In the genomic region with DNA sequence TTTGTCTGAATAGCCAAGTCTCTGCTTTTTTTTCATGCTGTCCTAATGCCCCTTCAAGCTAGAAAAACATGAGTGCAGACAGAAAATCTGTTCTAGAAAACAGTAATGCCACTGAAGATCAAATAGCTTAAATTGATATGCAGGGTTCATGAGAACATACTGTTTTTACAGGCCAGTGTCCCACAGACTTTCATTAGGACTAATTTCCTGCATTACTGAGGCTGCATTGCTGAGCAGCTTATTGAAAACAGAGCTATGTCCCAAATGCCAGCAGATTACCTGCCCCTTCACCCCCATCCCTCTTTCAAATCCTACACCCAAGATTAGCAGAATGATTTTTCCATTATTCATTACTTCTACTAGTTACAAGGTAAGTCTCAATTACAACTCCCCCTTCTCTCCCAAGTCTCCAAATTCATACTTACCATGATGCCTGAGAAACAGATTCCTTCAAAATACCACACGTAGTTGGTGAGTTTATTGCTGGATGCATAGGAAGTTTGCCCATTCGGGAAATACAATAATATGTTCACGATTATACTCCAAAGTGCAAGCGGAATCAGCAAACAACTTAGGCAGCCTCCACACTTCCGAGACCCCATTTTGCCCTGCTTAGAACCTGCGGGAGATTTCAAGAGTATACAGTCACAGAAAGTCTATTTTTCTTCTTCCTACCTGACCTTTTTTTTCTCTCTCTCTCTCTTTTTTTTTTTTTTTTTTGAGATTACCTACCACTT, we compare ENCODE assay signal across 15 cellular contexts. TPM values are rescaled to one million over a fixed set of nuclear protein-coding genes. Genes with fewer than 3 reads are reported as not detected.
DNase-seq lines count a peak whose midpoint lies in the region; ATAC-seq and TF ChIP-seq lines count a peak whose summit lies in the region.
"Had no signal": no experiment of that assay in that cellular context is flagged by ENCODE, and none has a peak within 500 bp of the region (broad histone marks: within the 10 kb centered on the region; RNA-seq: fewer than 3 reads in every experiment).

No MANE protein-coding gene starts in this region.

- H3K4me3 Mint-ChIP-seq in CD4-positive, alpha-beta memory T cell: no peak overlapping the region
- H3K4me3 Mint-ChIP-seq: CD4-positive, CD25-positive, alpha-beta regulatory T cell; dendritic cell treated with granulocyte-macrophage colony-stimulating factor and Interleukin-4, amounts not matched to agents 40 ng/mL and 50 ng/mL, for 4 days had no signal

- POLR2A ChIA-PET in CD4-positive, alpha-beta memory T cell (lab: Charles Lee; ENCODE audit: partially characterized antibody): no interaction called here

- peak overlapping the region; percentile 37 for H3K27ac ChIP-seq in SJSA1
- peak overlapping the region in 3 of 4 donors; percentile 57 to 62 (median 58) for H3K27ac ChIP-seq in esophagus squamous epithelium
- peak overlapping the region; percentile 34 for H3K27ac ChIP-seq in parathyroid adenoma
- no peak overlapping the region for H3K27ac ChIP-seq in CD4-positive, alpha-beta memory T cell (ENCODE audit: low read depth, low read length)
- H3K27ac ChIP-seq in substantia nigra (ENCODE audit: low read depth, low read length, poor library complexity, severe bottlenecking): no peak overlapping the region

- no peak overlapping the region for H3K27ac Mint-ChIP-seq in CD4-positive, alpha-beta memory T cell
- H3K27ac Mint-ChIP-seq: activated naive CD4-positive, alpha-beta T cell treated with anti-CD3 and anti-CD28 coated beads, Interleukin-2, amount 50 U/mL, for 72 hours; CD4-positive, CD25-positive, alpha-beta regulatory T cell; dendritic cell treated with granulocyte-macrophage colony-stimulating factor and Interleukin-4, amounts not matched to agents 40 ng/mL and 50 ng/mL, for 4 days had no signal

- no peaks in the 10 kb centered on the region for H3K27me3 ChIP-seq in SJSA1 (replicated peaks)
- H3K27me3 ChIP-seq in esophagus squamous epithelium: no peaks in the 10 kb centered on the region
- H3K27me3 ChIP-seq in parathyroid adenoma (ENCODE audit: control insufficient read depth, insufficient read depth, low read length): no peaks in the 10 kb centered on the region
- H3K27me3 ChIP-seq in CD4-positive, alpha-beta memory T cell (ENCODE audit: insufficient read depth, low read length): no peaks in the 10 kb centered on the region

- H3K9ac ChIP-seq in ES-I3 (ENCODE audit: low read depth, low read length) (peak overlapping the region; percentile 14; the same call in 1 of the 2 replicates), parathyroid adenoma (no peak overlapping the region)

- no peak for ATAC-seq in GM19452 (IDR thresholded peaks at IDR 0.05; ENCODE audit: unreplicated experiment)
- ATAC-seq: activated naive CD4-positive, alpha-beta T cell treated with anti-CD3 and anti-CD28 coated beads, Interleukin-2, amount 50 U/mL, for 72 hours; stimulated activated naive CD8-positive, alpha-beta T cell treated with anti-CD3 and anti-CD28 coated beads, Interleukin-15, Interleukin-2, amounts not matched to agents 100 U/mL and 50 U/mL, for 24 hours had no signal

- H3K4me1 Mint-ChIP-seq in CD4-positive, alpha-beta memory T cell: no peaks in the 10 kb centered on the region
- H3K4me1 Mint-ChIP-seq: CD4-positive, CD25-positive, alpha-beta regulatory T cell had no signal

- H3K4me3 ChIP-seq in SJSA1 (no peak overlapping the region), esophagus squamous epithelium (peak overlapping the region in 3 of 4 donors; percentile 9 to 37 (median 12)), parathyroid adenoma (ENCODE audit: low read depth, low read length) (peak overlapping the region; percentile 24)
- no peak overlapping the region for H3K4me3 ChIP-seq in CD4-positive, alpha-beta memory T cell (ENCODE audit: low read length in 2 of 2)

- peaks cover 17% of the 10 kb centered on the region; the same call in 1 of the 2 replicates for H3K4me1 ChIP-seq in ES-I3 (ENCODE audit: insufficient read depth, low read length)
- H3K4me1 ChIP-seq in SJSA1 (replicated peaks): peaks cover 28% of the 10 kb centered on the region
- H3K4me1 ChIP-seq in esophagus squamous epithelium: peaks cover 0 to 3% (median 0%) of the 10 kb centered on the region in 3 donors
- no peaks in the 10 kb centered on the region for H3K4me1 ChIP-seq in parathyroid adenoma
- H3K4me1 ChIP-seq in CD4-positive, alpha-beta memory T cell (ENCODE audit: insufficient read depth, low read length): no peaks in the 10 kb centered on the region

- TF ChIP-seq CTCF in esophagus squamous epithelium (IDR thresholded peaks at IDR 0.05): no peak
- TF ChIP-seq CTCF in parathyroid adenoma (IDR thresholded peaks at IDR 0.05): no peak

- no peaks in the 10 kb centered on the region for H3K9me3 Mint-ChIP-seq in CD4-positive, alpha-beta memory T cell
- H3K9me3 Mint-ChIP-seq: activated naive CD4-positive, alpha-beta T cell treated with anti-CD3 and anti-CD28 coated beads, Interleukin-2, amount 50 U/mL, for 72 hours; dendritic cell treated with granulocyte-macrophage colony-stimulating factor and Interleukin-4, amounts not matched to agents 40 ng/mL and 50 ng/mL, for 4 days had no signal

- H3K36me3 ChIP-seq in ES-I3 (ENCODE audit: insufficient read depth, low read length) (no peaks in the 10 kb centered on the region), SJSA1 (no peaks in the 10 kb centered on the region), esophagus squamous epithelium (no peaks in the 10 kb centered on the region), parathyroid adenoma (ENCODE audit: control insufficient read depth, insufficient read depth, low read length) (no peaks in the 10 kb centered on the region)
- no peaks in the 10 kb centered on the region for H3K36me3 ChIP-seq in CD4-positive, alpha-beta memory T cell (ENCODE audit: insufficient read depth, low read length)

- intact Hi-C loops in esophagus squamous epithelium (cut with DNase I): no loop called here
- intact Hi-C loops in CD4-positive, alpha-beta memory T cell (cut with micrococcal nuclease): no loop called here

- 82 to 88% methylated on average over 6 of the region's 6 CpGs for WGBS in esophagus squamous epithelium, 2 donors

- CTCF ChIA-PET in CD4-positive, alpha-beta memory T cell (lab: Charles Lee; ENCODE audit: partially characterized antibody): interaction anchor here (1.0 to 1.6 kb wide), 3 partner anchors 11 to 213 kb away, joined by 4 to 7 read pairs (median 5); no protein-coding TSS in a partner anchor

- H3K36me3 Mint-ChIP-seq in CD4-positive, alpha-beta memory T cell: no peaks in the 10 kb centered on the region
- H3K36me3 Mint-ChIP-seq: activated naive CD4-positive, alpha-beta T cell treated with anti-CD3 and anti-CD28 coated beads, Interleukin-2, amount 50 U/mL, for 72 hours; CD4-positive, CD25-positive, alpha-beta regulatory T cell had no signal

- H3K9me3 ChIP-seq in ES-I3 (ENCODE audit: control insufficient read depth, insufficient read depth, low read length) (no peaks in the 10 kb centered on the region), SJSA1 (replicated peaks) (no peaks in the 10 kb centered on the region), esophagus squamous epithelium (no peaks in the 10 kb centered on the region), parathyroid adenoma (ENCODE audit: control insufficient read depth, low read length) (no peaks in the 10 kb centered on the region)
- no peaks in the 10 kb centered on the region for H3K9me3 ChIP-seq in CD4-positive, alpha-beta memory T cell (ENCODE audit: control insufficient read depth in 1 of 2, low read length in 2 of 2)

- H3K79me2 ChIP-seq in parathyroid adenoma: no peaks in the 10 kb centered on the region

- H3K4me2 ChIP-seq in parathyroid adenoma (ENCODE audit: low read length): peak overlapping the region; percentile 22

- DNase-seq in SJSA1 (ENCODE audit: low read depth in 1 of 2, low spot score in 2 of 2): no peak
- no peak for DNase-seq in esophagus squamous epithelium (lab: John Stamatoyannopoulos, UW)
- no peak for DNase-seq in CD4-positive, alpha-beta memory T cell
- DNase-seq in substantia nigra (lab: John Stamatoyannopoulos, UW): no peak
- DNase-seq in amygdala (lab: John Stamatoyannopoulos, UW): no peak
- DNase-seq: CD4-positive, CD25-positive, alpha-beta regulatory T cell; NCI-H1436 treated with DMSO at 0.1 percent for 48 hours; NCI-H526; SHP77; stimulated activated naive CD8-positive, alpha-beta T cell treated with anti-CD3 and anti-CD28 coated beads, Interleukin-15, Interleukin-2, amounts not matched to agents 100 U/mL and 50 U/mL, for 24 hours had no signal

- no peak for TF ChIP-seq POLR2A in esophagus squamous epithelium (IDR thresholded peaks at IDR 0.05)

- H3K27me3 Mint-ChIP-seq in CD4-positive, alpha-beta memory T cell: peaks cover 0 to 5% of the 10 kb centered on the region in 2 donors
- H3K27me3 Mint-ChIP-seq: dendritic cell treated with granulocyte-macrophage colony-stimulating factor and Interleukin-4, amounts not matched to agents 40 ng/mL and 50 ng/mL, for 4 days had no signal

- no peak overlapping the region for H2AFZ ChIP-seq in parathyroid adenoma

RNA-seq across cellular contexts. Expression of gene TM4SF18, which starts 0.5 kb away (rescaled TPM):
- 2.4 and 10.4 TPM in 2 replicates for total RNA-seq in SJSA1 (2014; rRNA removed; shearing (Covaris generic))
- 1 to 10 TPM in 3 of 4 donors, under 1 TPM in 1; 0.95 to 5.7 (median 1.6) TPM for total RNA-seq in esophagus squamous epithelium
- not detected for total RNA-seq in CD4-positive, alpha-beta memory T cell
- polyA plus RNA-seq in CD4-positive, alpha-beta memory T cell: not detected
- total RNA-seq: activated naive CD4-positive, alpha-beta T cell treated with anti-CD3 and anti-CD28 coated beads, Interleukin-2, amount 50 U/mL, for 72 hours; CD4-positive, CD25-positive, alpha-beta regulatory T cell had no signal
- polyA plus RNA-seq: CD4-positive, CD25-positive, alpha-beta regulatory T cell had no signal

RNA-seq across cellular contexts. Expression of gene TM4SF1, which starts 44.5 kb away (rescaled TPM):
- 117 and 140 TPM in 2 replicates for total RNA-seq in SJSA1 (2014; rRNA removed; shearing (Covaris generic))
- 100 to 1,000 TPM; 153 to 290 (median 169) TPM for total RNA-seq in esophagus squamous epithelium
- not detected for total RNA-seq in CD4-positive, alpha-beta memory T cell
- not detected for polyA plus RNA-seq in CD4-positive, alpha-beta memory T cell
- total RNA-seq: activated naive CD4-positive, alpha-beta T cell treated with anti-CD3 and anti-CD28 coated beads, Interleukin-2, amount 50 U/mL, for 72 hours had no signal
- polyA plus RNA-seq: CD4-positive, CD25-positive, alpha-beta regulatory T cell had no signal

Comparison
In these comparisons a context has a peak if more than half of its experiments do, and no peak if none do; other contexts are left out.
1. H3K27ac ChIP-seq: peak in SJSA1 (single experiment), esophagus squamous epithelium (3 of 4) and parathyroid adenoma (single experiment); none in CD4-positive, alpha-beta memory T cell (single experiment) and substantia nigra (single experiment).
2. H3K4me3 ChIP-seq: peak in esophagus squamous epithelium (3 of 4) and parathyroid adenoma (single experiment); none in SJSA1 (single experiment) and CD4-positive, alpha-beta memory T cell (0 of 2).
3. RNA of gene TM4SF1, which starts 44.5 kb away (total RNA-seq): 153 to 290 TPM in esophagus squamous epithelium and 117 to 140 TPM in SJSA1; not detected in CD4-positive, alpha-beta memory T cell; every median in the first group is over 100 times any median in the second.